15 cellular contexts compared by ENCODE assay signal in the genomic region with DNA sequence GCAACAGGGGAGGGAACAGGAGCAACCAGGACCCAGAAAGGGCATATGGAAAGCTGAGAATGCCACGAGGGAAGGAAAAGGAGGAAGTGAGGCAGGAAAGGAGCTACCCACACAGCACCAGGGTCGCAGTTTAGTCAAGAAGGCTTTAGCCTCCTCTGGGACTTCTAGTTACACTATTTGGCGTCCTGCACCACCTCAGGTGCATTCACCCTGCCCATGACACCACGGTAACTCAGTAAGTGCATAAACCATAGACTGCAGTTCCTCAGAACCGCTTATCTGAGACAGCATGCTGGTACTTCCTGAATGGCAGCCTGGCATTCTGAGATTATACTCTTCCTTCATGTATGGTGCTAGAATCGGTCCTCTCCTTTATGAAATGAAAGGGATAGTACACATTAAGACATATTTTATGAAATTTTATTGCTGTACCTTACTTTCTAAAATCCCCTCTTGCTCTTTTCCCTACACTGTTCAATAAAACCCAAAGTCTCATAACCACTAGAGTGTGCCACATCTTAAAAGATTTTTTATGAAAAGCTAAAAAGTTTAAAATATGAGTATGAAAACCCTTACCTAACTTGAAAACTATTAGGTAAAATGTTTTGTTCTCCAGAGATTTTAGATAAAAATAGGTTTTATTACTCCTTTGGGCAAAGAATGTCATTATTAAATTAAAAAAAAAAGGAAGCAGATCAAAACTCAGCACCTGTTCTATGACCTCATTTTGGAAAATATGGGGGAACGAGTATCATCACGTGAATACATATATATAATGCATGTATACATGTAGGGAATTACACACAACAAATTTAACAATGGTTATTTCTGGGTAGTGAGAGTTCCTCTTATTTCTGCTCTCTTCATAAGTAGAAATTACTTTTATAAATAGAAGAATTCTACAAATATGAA.
DNase-seq lines count a peak whose midpoint lies in the region; ATAC-seq, FAIRE-seq and TF ChIP-seq lines count a peak whose summit lies in the region.
"Had no signal": no experiment of that assay in that cellular context is flagged by ENCODE, and none has a peak within 500 bp of the region (broad histone marks: within the 10 kb centered on the region; RNA-seq: fewer than 3 reads in every experiment).

No MANE protein-coding gene starts in this region.

- H2AFZ ChIP-seq in endothelial cell of umbilical vein (ENCODE audit: low read depth, low read length): peak overlapping the region; percentile 32

- H3K36me3 Mint-ChIP-seq in T-helper 2 cell treated with Interferon-gamma antibody and Interleukin-4, amounts not matched to agents 5 μg/mL and 100 μg/mL, for 36 hours (ENCODE audit: low read depth): peaks cover 3% of the 10 kb centered on the region

- FAIRE-seq in endothelial cell of umbilical vein (lab: Jason Lieb, UNC) (no peak), H54 (lab: Jason Lieb, UNC) (no peak)
- FAIRE-seq: HTR-8/SVneo had no signal

- H3K4me1 Mint-ChIP-seq in T-helper 2 cell treated with Interferon-gamma antibody and Interleukin-4, amounts not matched to agents 5 μg/mL and 100 μg/mL, for 36 hours (ENCODE audit: low read depth): peaks cover 33% of the 10 kb centered on the region

- peak overlapping the region; percentile 9 for H3K4me3 Mint-ChIP-seq in T-helper 2 cell treated with Interferon-gamma antibody and Interleukin-4, amounts not matched to agents 5 μg/mL and 100 μg/mL, for 36 hours

- CTCF ChIA-PET in endothelial cell of umbilical vein (lab: Charles Lee): interaction anchor here (1.4 kb wide), 2 partner anchors 115 to 228 kb away, joined by 6 to 16 read pairs; no protein-coding TSS in a partner anchor

- H3K27ac ChIP-seq in endothelial cell of umbilical vein (ENCODE audit: insufficient read depth, low read depth, low read length) (no peak overlapping the region), transverse colon (no peak overlapping the region)
- H3K27ac ChIP-seq: left ventricle myocardium inferior, ovary had no signal

- no peak for TF ChIP-seq CTCF in endothelial cell of umbilical vein (IDR thresholded peaks at IDR 0.05; ENCODE audit: extremely low read depth in 1 of 2, insufficient read depth in 1 of 2, low read depth in 1 of 2, low read length in 2 of 2)
- no peak for TF ChIP-seq CTCF in transverse colon (IDR thresholded peaks at IDR 0.05)

- TF ChIP-seq POLR2A in endothelial cell of umbilical vein (IDR thresholded peaks at IDR 0.05; ENCODE audit: low read depth, low read length) (no peak), transverse colon (IDR thresholded peaks at IDR 0.05) (no peak), H54 (IDR thresholded peaks at IDR 0.05; ENCODE audit: low read depth, low read length) (no peak)

- H3K27me3 ChIP-seq in endothelial cell of umbilical vein (ENCODE audit: control insufficient read depth in 2 of 2, insufficient read depth in 2 of 2, low read length in 2 of 2): no peaks in the 10 kb centered on the region
- no peaks in the 10 kb centered on the region for H3K27me3 ChIP-seq in transverse colon
- H3K27me3 ChIP-seq: ovary had no signal

- ATAC-seq in HG03442 (IDR thresholded peaks at IDR 0.05; ENCODE audit: unreplicated experiment): no peak

- dilution Hi-C loops in endothelial cell of umbilical vein (cut with MboI; ENCODE audit: extremely low pct_ligation_motif_present, low sequenced_read_pairs): no loop called here

- H3K27ac Mint-ChIP-seq in T-helper 2 cell treated with Interferon-gamma antibody and Interleukin-4, amounts not matched to agents 5 μg/mL and 100 μg/mL, for 36 hours: peak overlapping the region; percentile 52

- H3K4me3 ChIP-seq in endothelial cell of umbilical vein (replicated peaks in 1 of 3; ENCODE audit: insufficient read depth in 1 of 3, low read depth in 1 of 3, low read length in 3 of 3): no peak overlapping the region
- no peak overlapping the region for H3K4me3 ChIP-seq in transverse colon
- H3K4me3 ChIP-seq: left ventricle myocardium inferior, ovary had no signal

- H3K36me3 ChIP-seq in endothelial cell of umbilical vein (ENCODE audit: control insufficient read depth in 2 of 2, extremely low read depth in 1 of 2, insufficient read depth in 2 of 2, low read length in 2 of 2) (no peaks in the 10 kb centered on the region), transverse colon (no peaks in the 10 kb centered on the region)
- H3K36me3 ChIP-seq: left ventricle myocardium inferior, ovary had no signal

- H3K9me1 ChIP-seq in endothelial cell of umbilical vein (replicated peaks; ENCODE audit: control insufficient read depth, extremely low read depth, insufficient read depth, low read length): no peaks in the 10 kb centered on the region

- in situ Hi-C loops in transverse colon (cut with MboI; ENCODE audit: low pct_ligation_motif_present in 1 of 4, low pct_unique_long_range_greater_than_20kb in 1 of 4, low sequenced_read_pairs in 3 of 4): no loop called here

- H3K79me2 ChIP-seq in endothelial cell of umbilical vein (ENCODE audit: control insufficient read depth, insufficient read depth, low read length): no peaks in the 10 kb centered on the region

- intact Hi-C loops in endothelial cell of umbilical vein (cut with micrococcal nuclease) (loop anchor here (2.0 kb wide), 1 partner anchor 39 kb away; no protein-coding TSS in a partner anchor), transverse colon (cut with DNase I; ENCODE audit: low total_unique reads) (no loop called here)

- H3K4me1 ChIP-seq in endothelial cell of umbilical vein (ENCODE audit: control insufficient read depth, extremely low read depth, insufficient read depth, low read length) (no peaks in the 10 kb centered on the region), transverse colon (no peaks in the 10 kb centered on the region)

- BruUV-seq in endothelial cell of umbilical vein (replicated peaks; lab: Mats Ljungman, UMichigan): no TSS peak

- no peak for TF ChIP-seq EP300 in transverse colon (IDR thresholded peaks at IDR 0.05; ENCODE audit: low read depth)

- POLR2A ChIA-PET in endothelial cell of umbilical vein (lab: Charles Lee): no interaction called here

- no peak overlapping the region for H3K9ac ChIP-seq in endothelial cell of umbilical vein (replicated peaks; ENCODE audit: extremely low read depth, insufficient read depth, low read length)

- WGBS in transverse colon (ENCODE audit: low coverage in 1 of 2), 2 donors: 44 to 51% methylated on average over 4 to 8 of the region's 8 CpGs

- DNase-seq in stimulated activated CD4-positive, alpha-beta T cell treated with anti-CD3 and anti-CD28 coated beads, Interleukin-15, amount 100 ng/mL, for 24 hours: peak; percentile 8
- DNase-seq in stimulated activated CD4-positive, alpha-beta T cell treated with anti-CD3 and anti-CD28 coated beads, Interleukin-12 subunit alpha, Interleukin-12 subunit beta, amount 100 ng/mL, for 4 hours: no peak
- no peak for DNase-seq in T-helper 2 cell treated with Interferon-gamma antibody and Interleukin-4, amounts not matched to agents 5 μg/mL and 100 μg/mL, for 36 hours (ENCODE audit: low spot score)
- DNase-seq in endothelial cell of umbilical vein (ENCODE audit: low read depth, low spot score): peak; percentile 20
- DNase-seq in transverse colon: peak; percentile 11
- no peak for DNase-seq in H54 (ENCODE audit: insufficient read length, low spot score)
- no peak for DNase-seq in midbrain (lab: John Stamatoyannopoulos, UW)
- DNase-seq: central memory CD4-positive, alpha-beta T cell; foreskin fibroblast; left ventricle myocardium inferior; ovary; SHP77; trophoblast cell had no signal

- H4K20me1 ChIP-seq in endothelial cell of umbilical vein (replicated peaks; ENCODE audit: control insufficient read depth, extremely low read depth, insufficient read depth, low read length): no peaks in the 10 kb centered on the region

- H3K27me3 Mint-ChIP-seq in T-helper 2 cell treated with Interferon-gamma antibody and Interleukin-4, amounts not matched to agents 5 μg/mL and 100 μg/mL, for 36 hours (ENCODE audit: low read depth): no peaks in the 10 kb centered on the region

- no peak overlapping the region for H3K4me2 ChIP-seq in endothelial cell of umbilical vein (ENCODE audit: insufficient read depth, low read length)

- peaks cover 9% of the 10 kb centered on the region for H3K9me3 Mint-ChIP-seq in T-helper 2 cell treated with Interferon-gamma antibody and Interleukin-4, amounts not matched to agents 5 μg/mL and 100 μg/mL, for 36 hours

- H3K9me3 ChIP-seq in endothelial cell of umbilical vein (replicated peaks; ENCODE audit: control insufficient read depth, insufficient read depth, low read length) (no peaks in the 10 kb centered on the region), transverse colon (no peaks in the 10 kb centered on the region)
- H3K9me3 ChIP-seq: left ventricle myocardium inferior, ovary had no signal

TF ChIP-seq in endothelial cell of umbilical vein, 7 proteins besides CTCF, POLR2A, EP300 and RAD21:
- TF ChIP-seq, protein P1, sequence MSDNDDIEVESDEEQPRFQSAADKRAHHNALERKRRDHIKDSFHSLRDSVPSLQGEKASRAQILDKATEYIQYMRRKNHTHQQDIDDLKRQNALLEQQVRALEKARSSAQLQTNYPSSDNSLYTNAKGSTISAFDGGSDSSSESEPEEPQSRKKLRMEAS (IDR thresholded peaks at IDR 0.05; ENCODE audit: insufficient read depth, insufficient read length): no peak
- TF ChIP-seq EZH2 (IDR thresholded peaks at IDR 0.05; ENCODE audit: borderline replicate concordance, low read depth, low read length, severe bottlenecking) (no peak), GATA2 (IDR thresholded peaks at IDR 0.05; ENCODE audit: insufficient read depth, insufficient read length, low read depth, low read length) (no peak), JUN (IDR thresholded peaks at IDR 0.05; ENCODE audit: borderline replicate concordance, insufficient read depth, insufficient read length, low read depth) (no peak), FOS (IDR thresholded peaks at IDR 0.05; ENCODE audit: borderline replicate concordance, insufficient read depth, low read length) (no peak), MYC (IDR thresholded peaks at IDR 0.05; ENCODE audit: low read depth, low read length) (no peak), POLR2AphosphoS5 (IDR thresholded peaks at IDR 0.05; ENCODE audit: insufficient read depth, low read depth, low read length) (no peak)

Comparison
In these comparisons a context has a peak if more than half of its experiments do, and no peak if none do; other contexts are left out.
1. DNase-seq: peak in stimulated activated CD4-positive, alpha-beta T cell treated with anti-CD3 and anti-CD28 coated beads, Interleukin-15, amount 100 ng/mL, for 24 hours (single experiment), endothelial cell of umbilical vein (single experiment) and transverse colon (single experiment); none in stimulated activated CD4-positive, alpha-beta T cell treated with anti-CD3 and anti-CD28 coated beads, Interleukin-12 subunit alpha, Interleukin-12 subunit beta, amount 100 ng/mL, for 4 hours (single experiment), T-helper 2 cell treated with Interferon-gamma antibody and Interleukin-4, amounts not matched to agents 5 μg/mL and 100 μg/mL, for 36 hours (single experiment), H54 (single experiment) and midbrain (single experiment).